In genomic region chr13:33722216-33722900, GRCh38 we compare ENCODE assay signal across 10 cellular contexts.
A peak's percentile ranks its signal among the peaks of the same experiment; 100 is the strongest.
DNase-seq lines count a peak whose midpoint lies in the region; ATAC-seq and TF ChIP-seq lines count a peak whose summit lies in the region.
"Had no signal": no experiment of that assay in that cellular context is flagged by ENCODE, and none has a peak within 500 bp of the region (broad histone marks: within the 10 kb centered on the region; RNA-seq: fewer than 3 reads in every experiment).

No MANE protein-coding gene starts in this region.

- no peaks in the 10 kb centered on the region for H3K9me3 Mint-ChIP-seq in activated T-cell treated with anti-CD3 and anti-CD28 coated beads, Interleukin-2, amount 50 U/mL, for 24 hours

- DNase-seq in activated T-cell treated with anti-CD3 and anti-CD28 coated beads, Interleukin-2, amount 50 U/mL, for 24 hours, result no peak
- DNase-seq in activated T-cell treated with anti-CD3 and anti-CD28 coated beads, Interleukin-2, amount 50 U/mL, for 48 hours, result no peak
- DNase-seq in NCI-H748 treated with DMSO at 0.1 percent for 48 hours (lab: John Stamatoyannopoulos, UW) (peak; percentile 83), fibroblast of villous mesenchyme (ENCODE audit: low read depth) (peak; percentile 42), substantia nigra (lab: John Stamatoyannopoulos, UW) (no peak), amniotic stem cell (lab: John Stamatoyannopoulos, UW) (no peak)

- H3K4me3 ChIP-seq in fibroblast of villous mesenchyme (ENCODE audit: low read depth, low read length) (no peak overlapping the region), subcutaneous abdominal adipose tissue (ENCODE audit: low read depth in 1 of 5, low read length in 5 of 5) (no peak overlapping the region)
- H3K4me3 ChIP-seq: BLaER1 treated with 17β-estradiol and CSF1 and Interleukin-3, amounts not matched to agents 10 nM and 100 nM; K562 had no signal

- H3K36me3 Mint-ChIP-seq in activated T-cell treated with anti-CD3 and anti-CD28 coated beads, Interleukin-2, amount 50 U/mL, for 24 hours (ENCODE audit: low read depth), result no peaks in the 10 kb centered on the region

- H3K4me1 ChIP-seq in subcutaneous abdominal adipose tissue (ENCODE audit: control insufficient read depth in 5 of 5, insufficient read depth in 5 of 5, low read length in 5 of 5), result peaks cover 0 to 23% (median 21%) of the 10 kb centered on the region in 5 donors

- no peaks in the 10 kb centered on the region for H3K27me3 Mint-ChIP-seq in activated T-cell treated with anti-CD3 and anti-CD28 coated beads, Interleukin-2, amount 50 U/mL, for 24 hours

- no peaks in the 10 kb centered on the region for H3K36me3 ChIP-seq in subcutaneous abdominal adipose tissue (ENCODE audit: control insufficient read depth in 5 of 5, insufficient read depth in 5 of 5, low read length in 5 of 5)
- H3K36me3 ChIP-seq: BLaER1 treated with 17β-estradiol and CSF1 and Interleukin-3, amounts not matched to agents 10 nM and 100 nM had no signal

- H3K9ac ChIP-seq in subcutaneous abdominal adipose tissue (ENCODE audit: low read length in 5 of 5), result peak overlapping the region in 3 of 5 donors; percentile 6 to 32 (median 24)
- H3K9ac ChIP-seq: BLaER1 treated with 17β-estradiol and CSF1 and Interleukin-3, amounts not matched to agents 10 nM and 100 nM had no signal

- no peak overlapping the region for H3K4me3 Mint-ChIP-seq in activated T-cell treated with anti-CD3 and anti-CD28 coated beads, Interleukin-2, amount 50 U/mL, for 24 hours

- peak overlapping the region; percentile 81 for H3K27ac Mint-ChIP-seq in activated T-cell treated with anti-CD3 and anti-CD28 coated beads, Interleukin-2, amount 50 U/mL, for 24 hours

- no peak for ATAC-seq in HG03521 (IDR thresholded peaks at IDR 0.05; ENCODE audit: unreplicated experiment)
- ATAC-seq: K562 had no signal

- H3K27me3 ChIP-seq in subcutaneous abdominal adipose tissue (ENCODE audit: control insufficient read depth in 5 of 5, insufficient read depth in 4 of 5, low read length in 5 of 5), result no peaks in the 10 kb centered on the region
- H3K27me3 ChIP-seq: BLaER1 treated with 17β-estradiol and CSF1 and Interleukin-3, amounts not matched to agents 10 nM and 100 nM had no signal

- TF ChIP-seq CTCF in fibroblast of villous mesenchyme (IDR thresholded peaks at IDR 0.05; ENCODE audit: insufficient read depth, low read depth, low read length), result no peak

- peak overlapping the region; percentile 70 for H3K27ac ChIP-seq in subcutaneous abdominal adipose tissue (ENCODE audit: low read depth, low read length)
- H3K27ac ChIP-seq in substantia nigra (ENCODE audit: low read depth, low read length, poor library complexity, severe bottlenecking), result no peak overlapping the region

- peaks cover 29% of the 10 kb centered on the region for H3K4me1 Mint-ChIP-seq in activated T-cell treated with anti-CD3 and anti-CD28 coated beads, Interleukin-2, amount 50 U/mL, for 24 hours (ENCODE audit: low read depth)

- no peaks in the 10 kb centered on the region for H3K9me3 ChIP-seq in subcutaneous abdominal adipose tissue (ENCODE audit: control insufficient read depth in 5 of 5, low read length in 5 of 5)
- H3K9me3 ChIP-seq: BLaER1 treated with 17β-estradiol and CSF1 and Interleukin-3, amounts not matched to agents 10 nM and 100 nM had no signal

Comparison
In these comparisons a context has a peak if more than half of its experiments do, and no peak if none do; other contexts are left out.
1. DNase-seq: peak in NCI-H748 treated with DMSO at 0.1 percent for 48 hours (single experiment) and fibroblast of villous mesenchyme (single experiment); none in activated T-cell treated with anti-CD3 and anti-CD28 coated beads, Interleukin-2, amount 50 U/mL, for 24 hours (single experiment), activated T-cell treated with anti-CD3 and anti-CD28 coated beads, Interleukin-2, amount 50 U/mL, for 48 hours (0 of 2), substantia nigra (0 of 49) and amniotic stem cell (single experiment).